Comparison of ENCODE assay signal across 9 cellular contexts in the genomic region with DNA sequence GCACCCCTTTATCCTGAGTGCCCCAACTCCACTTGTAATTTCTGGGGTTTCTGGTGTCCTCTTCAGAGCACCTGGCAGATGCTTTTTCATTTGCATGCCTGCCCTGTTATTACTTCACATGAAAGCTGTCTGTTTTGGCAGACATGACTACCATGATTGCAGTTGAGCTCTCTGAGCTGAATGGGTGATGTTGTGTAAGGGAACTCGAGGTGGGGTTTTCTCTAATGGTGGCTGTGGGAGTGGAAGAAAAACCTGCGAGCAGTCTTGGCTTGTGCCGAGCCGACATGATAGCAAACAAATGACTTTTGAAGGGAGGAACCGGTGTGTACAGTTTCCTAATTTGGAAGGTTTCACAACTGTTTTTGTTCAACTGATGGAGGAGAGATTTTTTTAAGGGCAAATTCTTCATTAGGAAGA.
DNase-seq lines count a peak whose midpoint lies in the region; TF ChIP-seq lines count a peak whose summit lies in the region.
"Had no signal": no experiment of that assay in that cellular context is flagged by ENCODE, and none has a peak within 500 bp of the region (broad histone marks: within the 10 kb centered on the region; RNA-seq: fewer than 3 reads in every experiment).

No MANE protein-coding gene starts in this region.

- TF ChIP-seq CTCF in colonic mucosa (IDR thresholded peaks at IDR 0.05) = no peak
- no peak for TF ChIP-seq CTCF in uterus (IDR thresholded peaks at IDR 0.05)

- H3K9me3 ChIP-seq in colonic mucosa (no peaks in the 10 kb centered on the region), uterus (no peaks in the 10 kb centered on the region)

- H3K4me3 ChIP-seq in colonic mucosa = no peak overlapping the region
- H3K4me3 ChIP-seq in uterus = no peak overlapping the region

- TF ChIP-seq POLR2A in uterus (IDR thresholded peaks at IDR 0.05) = no peak

- H3K4me1 ChIP-seq in colonic mucosa = no peaks in the 10 kb centered on the region
- peaks cover 18 to 27% of the 10 kb centered on the region in 2 donors for H3K4me1 ChIP-seq in uterus

- peak overlapping the region in 1 of 2 donors; percentile 29 for H3K9ac ChIP-seq in colonic mucosa (ENCODE audit: low read depth in 2 of 2, low read length in 2 of 2)

- DNase-seq in NCI-H2227 (lab: John Stamatoyannopoulos, UW; ENCODE audit: unreplicated experiment) = peak; percentile 16
- DNase-seq in NCI-H2227 treated with DMSO at 0.1 percent for 48 hours (lab: John Stamatoyannopoulos, UW) = no peak
- no peak for DNase-seq in colonic mucosa
- peak; percentile 45 for DNase-seq in medulla oblongata (ENCODE audit: extremely low spot score)
- peak; percentile 72 to 89 for DNase-seq in uterus
- no peak for DNase-seq in NCI-H1048 (lab: John Stamatoyannopoulos, UW)
- no peak for DNase-seq in SK-N-DZ (ENCODE audit: low spot score)
- no peak for DNase-seq in iPS-NIHi7 (ENCODE audit: extremely low spot score)
- DNase-seq: activated CD4-positive, alpha-beta T cell treated with anti-CD3 and anti-CD28 coated beads for 4 hours had no signal

- intact Hi-C loops in colonic mucosa (cut with DNase I) (no loop called here), uterus (cut with DNase I; ENCODE audit: low total_unique reads) (loop anchor here (5.0 to 10.0 kb wide), 2 partner anchors 80 to 108 kb away; no protein-coding TSS in a partner anchor)

- no peaks in the 10 kb centered on the region for H3K27me3 ChIP-seq in colonic mucosa
- no peaks in the 10 kb centered on the region for H3K27me3 ChIP-seq in uterus

- H3K27ac ChIP-seq in colonic mucosa (peak overlapping the region; percentile 63), uterus (peak overlapping the region; percentile 93 to 95)

- H3K36me3 ChIP-seq in colonic mucosa (no peaks in the 10 kb centered on the region), uterus (no peaks in the 10 kb centered on the region)

Comparison
In these comparisons a context has a peak if more than half of its experiments do, and no peak if none do; other contexts are left out.
1. DNase-seq: peak in NCI-H2227 (single experiment), medulla oblongata (single experiment) and uterus (2 of 2); none in NCI-H2227 treated with DMSO at 0.1 percent for 48 hours (single experiment), colonic mucosa (single experiment), NCI-H1048 (single experiment), SK-N-DZ (single experiment) and iPS-NIHi7 (single experiment).